22 cellular contexts compared by ENCODE assay signal in genomic region chr1:87872692-87873091, GRCh38.
"Had no signal": no experiment of that assay in that cellular context is flagged by ENCODE, and none has a peak within 500 bp of the region (broad histone marks: within the 10 kb centered on the region; RNA-seq: fewer than 3 reads in every experiment).

No MANE protein-coding gene starts in this region.

- H3K27me3 Mint-ChIP-seq: effector memory CD8-positive, alpha-beta T cell had no signal

- H3K9me3 Mint-ChIP-seq: activated naive CD4-positive, alpha-beta T cell treated with anti-CD3 and anti-CD28 coated beads for 36 hours; activated naive CD8-positive, alpha-beta T cell treated with anti-CD3 and anti-CD28 coated beads, Interleukin-2, amount 10 ng/mL, durations not matched to agents 7 days and 5 days; effector memory CD8-positive, alpha-beta T cell; stimulated activated naive CD8-positive, alpha-beta T cell treated with anti-CD3 and anti-CD28 coated beads, Interleukin-15, Interleukin-2, amounts not matched to agents 100 ng/mL and 50 ng/mL, for 24 hours had no signal

- ATAC-seq: effector memory CD8-positive, alpha-beta T cell; left lung; upper lobe of right lung had no signal

- H3K4me1 Mint-ChIP-seq: natural killer cell had no signal

- H3K27ac Mint-ChIP-seq: activated naive CD4-positive, alpha-beta T cell treated with anti-CD3 and anti-CD28 coated beads for 36 hours; activated naive CD8-positive, alpha-beta T cell treated with anti-CD3 and anti-CD28 coated beads, Interleukin-2, amount 10 ng/mL, durations not matched to agents 7 days and 5 days; effector memory CD8-positive, alpha-beta T cell; stimulated activated naive CD8-positive, alpha-beta T cell treated with anti-CD3 and anti-CD28 coated beads, Interleukin-15, Interleukin-2, amounts not matched to agents 100 ng/mL and 50 ng/mL, for 24 hours had no signal

- H3K36me3 Mint-ChIP-seq: activated naive CD8-positive, alpha-beta T cell treated with anti-CD3 and anti-CD28 coated beads, Interleukin-2, amount 10 ng/mL, durations not matched to agents 7 days and 5 days; natural killer cell had no signal

- DNase-seq: activated CD4-positive, alpha-beta T cell treated with anti-CD3 and anti-CD28 coated beads, Interleukin-2, amount 50 U/mL, for 4 hours; activated CD8-positive, alpha-beta memory T cell treated with anti-CD3 and anti-CD28 coated beads, Interleukin-2, amount 50 U/mL, for 48 hours; activated naive CD4-positive, alpha-beta T cell treated with anti-CD3 and anti-CD28 coated beads for 36 hours; activated naive CD8-positive, alpha-beta T cell treated with anti-CD3 and anti-CD28 coated beads, Interleukin-2, amount 10 ng/mL, durations not matched to agents 7 days and 5 days; activated T-cell treated with anti-CD3 and anti-CD28 coated beads, Interleukin-2, amount 50 U/mL, for 48 hours; amniotic stem cell; colonic mucosa; effector memory CD8-positive, alpha-beta T cell; hippocampal formation; kidney glomerular epithelial cell; left lung; natural killer cell; ovary; stimulated activated CD4-positive, alpha-beta T cell treated with anti-CD3 and anti-CD28 coated beads, Interleukin-4, amount 100 ng/mL, for 4 hours; substantia nigra; T-helper 9 cell; thyroid gland; upper lobe of right lung had no signal

- H3K4me3 Mint-ChIP-seq: activated naive CD4-positive, alpha-beta T cell treated with anti-CD3 and anti-CD28 coated beads for 36 hours; activated naive CD8-positive, alpha-beta T cell treated with anti-CD3 and anti-CD28 coated beads, Interleukin-2, amount 10 ng/mL, durations not matched to agents 7 days and 5 days; effector memory CD8-positive, alpha-beta T cell; natural killer cell; stimulated activated naive CD8-positive, alpha-beta T cell treated with anti-CD3 and anti-CD28 coated beads, Interleukin-15, Interleukin-2, amounts not matched to agents 100 ng/mL and 50 ng/mL, for 24 hours had no signal

- FAIRE-seq: bronchial epithelial cell, endothelial cell of umbilical vein, frontal cortex had no signal
